Comparison of ENCODE assay signal across 27 cellular contexts in the genomic region with DNA sequence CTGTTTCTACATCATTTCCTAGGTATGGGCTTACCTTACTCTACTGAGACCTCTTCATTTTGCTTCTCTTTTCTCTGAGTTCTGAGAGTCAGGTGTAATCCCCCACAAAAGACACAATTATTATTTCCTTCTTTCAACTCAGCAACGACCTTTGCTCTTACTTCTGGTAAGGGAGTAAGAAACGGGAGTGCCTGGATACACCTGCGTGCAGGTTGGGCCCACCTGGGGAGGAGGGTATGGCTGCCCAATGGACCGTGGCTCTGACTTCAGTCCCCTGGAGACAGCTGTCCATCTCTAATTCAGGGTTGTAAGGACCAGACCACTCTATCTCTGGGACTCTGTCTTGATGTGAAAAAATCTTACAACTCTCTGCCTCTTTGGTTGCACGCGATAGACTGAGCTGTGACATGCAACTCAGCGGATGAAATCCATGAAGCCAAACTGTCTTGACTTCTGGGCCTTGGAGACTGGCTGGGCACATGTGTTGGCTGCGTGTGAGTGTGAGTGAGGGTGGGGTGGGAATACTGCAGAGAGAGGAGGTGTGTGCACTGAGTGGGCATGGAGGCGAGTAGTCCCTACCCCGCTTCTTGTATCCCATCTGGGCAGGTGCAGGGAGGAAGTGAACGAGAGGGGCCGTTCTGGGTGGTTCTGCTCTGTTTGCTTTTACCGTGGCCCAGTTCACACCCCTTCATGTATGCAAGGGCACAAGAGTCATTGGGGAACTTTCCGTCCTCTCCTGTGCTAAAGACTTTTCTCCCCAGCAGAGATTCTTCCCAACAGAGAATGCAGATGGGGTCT. TPM values are rescaled to one million over a fixed set of nuclear protein-coding genes. Genes with fewer than 3 reads are reported as not detected.
DNase-seq lines count a peak whose midpoint lies in the region; ATAC-seq, FAIRE-seq and TF ChIP-seq lines count a peak whose summit lies in the region.
"Had no signal": no experiment of that assay in that cellular context is flagged by ENCODE, and none has a peak within 500 bp of the region (broad histone marks: within the 10 kb centered on the region; RNA-seq: fewer than 3 reads in every experiment).

No MANE protein-coding gene starts in this region.

- H3K27ac ChIP-seq in BLaER1 (no peak overlapping the region), stomach (peak overlapping the region; percentile 86 to 96 (median 89)), upper lobe of left lung (no peak overlapping the region)

- H3K27me3 ChIP-seq in BLaER1 (no peaks in the 10 kb centered on the region), bronchial epithelial cell (ENCODE audit: control insufficient read depth, insufficient read depth, low read length) (peaks cover 2% of the 10 kb centered on the region), stomach (no peaks in the 10 kb centered on the region), upper lobe of left lung (no peaks in the 10 kb centered on the region)

- H3K9ac ChIP-seq in BLaER1 = no peak overlapping the region

- WGBS in stomach, 5 donors = 31 to 58% (median 46%) methylated on average over 14 of the region's 14 CpGs
- WGBS in upper lobe of left lung, 2 donors = 85 to 87% methylated on average over 14 of the region's 14 CpGs

- H3K36me3 ChIP-seq in BLaER1 = no peaks in the 10 kb centered on the region
- no peaks in the 10 kb centered on the region for H3K36me3 ChIP-seq in bronchial epithelial cell (ENCODE audit: control insufficient read depth, insufficient read depth, low read length)
- no peaks in the 10 kb centered on the region for H3K36me3 ChIP-seq in mucosa of descending colon (ENCODE audit: low read depth)
- H3K36me3 ChIP-seq in stomach = no peaks in the 10 kb centered on the region
- H3K36me3 ChIP-seq in upper lobe of left lung = no peaks in the 10 kb centered on the region

- intact Hi-C loops in mucosa of descending colon (cut with DNase I, micrococcal nuclease) = no loop called here
- intact Hi-C loops in stomach (cut with DNase I; ENCODE audit: low total_unique reads) = no loop called here

- TF ChIP-seq POLR2A in stomach (IDR thresholded peaks at IDR 0.05) = peak in 2 of 4 donors; percentile 25 to 63
- TF ChIP-seq POLR2A in upper lobe of left lung (IDR thresholded peaks at IDR 0.05) = no peak

- H3K4me1 ChIP-seq in BLaER1 = peaks cover 30% of the 10 kb centered on the region
- H3K4me1 ChIP-seq in mucosa of descending colon (ENCODE audit: low read depth) = peaks cover 26% of the 10 kb centered on the region
- H3K4me1 ChIP-seq in stomach = peaks cover 17 to 37% (median 25%) of the 10 kb centered on the region in 4 donors
- peaks cover 0 to 9% (median 4%) of the 10 kb centered on the region in 4 donors for H3K4me1 ChIP-seq in upper lobe of left lung

- ATAC-seq in mucosa of descending colon = peak; percentile 53
- ATAC-seq in upper lobe of left lung (ENCODE audit: low FRiP score in 2 of 2) = no peak
- ATAC-seq in GM19397 (IDR thresholded peaks at IDR 0.05; ENCODE audit: unreplicated experiment) = no peak
- no peak for ATAC-seq in HG03025 (IDR thresholded peaks at IDR 0.05; ENCODE audit: low FRiP score, unreplicated experiment)
- ATAC-seq: HCT116 had no signal

- FAIRE-seq in bronchial epithelial cell (lab: Jason Lieb, UNC) = peak; percentile 83
- FAIRE-seq: G401.6, GM12892, GM18507 had no signal

- H3K4me3 ChIP-seq in BLaER1 (no peak overlapping the region), bronchial epithelial cell (ENCODE audit: low read depth, low read length) (no peak overlapping the region), mucosa of descending colon (peak overlapping the region; percentile 40), stomach (peak overlapping the region; percentile 25 to 46 (median 37)), upper lobe of left lung (no peak overlapping the region)

- peak overlapping the region; percentile 9; the same call in 1 of the 2 replicates for H3K4me2 ChIP-seq in BLaER1

- TF ChIP-seq EP300 in stomach (IDR thresholded peaks at IDR 0.05) = no peak
- no peak for TF ChIP-seq EP300 in upper lobe of left lung (IDR thresholded peaks at IDR 0.05)

- H4K20me1 ChIP-seq in BLaER1 = no peaks in the 10 kb centered on the region

- DNase-seq in bronchial epithelial cell (ENCODE audit: low read depth) = no peak
- peak; percentile 63 to 78 (median 78) for DNase-seq in mucosa of descending colon
- DNase-seq in stomach = peak; percentile 85
- DNase-seq in upper lobe of left lung = no peak
- DNase-seq in activated CD4-positive, alpha-beta T cell treated with anti-CD3 and anti-CD28 coated beads, Interleukin-2, amount 50 U/mL, for 1 hour = no peak
- DNase-seq: GOT3, Karpas-422, MM.1S, NCI-H1092 treated with DMSO at 0.1 percent for 48 hours, NCI-H1694, NCI-H2081 treated with DMSO at 0.1 percent for 48 hours, NCI-H2171 treated with DMSO at 0.1 percent for 48 hours, NCI-H446, OCI-M1, Right ventricle myocardium superior had no signal

- no peaks in the 10 kb centered on the region for H3K9me3 ChIP-seq in BLaER1
- H3K9me3 ChIP-seq in mucosa of descending colon = no peaks in the 10 kb centered on the region
- H3K9me3 ChIP-seq in stomach = no peaks in the 10 kb centered on the region
- H3K9me3 ChIP-seq in upper lobe of left lung = no peaks in the 10 kb centered on the region

- TF ChIP-seq CTCF in bronchial epithelial cell (IDR thresholded peaks at IDR 0.05; ENCODE audit: insufficient read depth, low read length, severe bottlenecking) = no peak
- TF ChIP-seq CTCF in mucosa of descending colon (IDR thresholded peaks at IDR 0.05) = no peak
- TF ChIP-seq CTCF in stomach (IDR thresholded peaks at IDR 0.05) = no peak
- TF ChIP-seq CTCF in upper lobe of left lung (IDR thresholded peaks at IDR 0.05) = no peak

RNA-seq across cellular contexts. Expression of a gene that starts 1.2 kb away (rescaled TPM):
- not detected in 2 replicates for total RNA-seq in bronchial epithelial cell
- 100 to 1,000 TPM in 1 of 3 donors, 10 to 100 TPM in 2; 47.5 to 122 (median 76.5) TPM for total RNA-seq in mucosa of descending colon
- 100 to 1,000 TPM in 1 of 5 donors, 10 to 100 TPM in 4; 18.7 to 190 (median 51.2) TPM for total RNA-seq in stomach
- 10 to 100 TPM in 2 of 3 donors, 1 to 10 TPM in 1; 2.2 to 55.9 (median 19.2) TPM for polyA plus RNA-seq in stomach
- total RNA-seq in upper lobe of left lung = not detected
- total RNA-seq: A172, Daoy, Right ventricle myocardium superior, SK-MEL-5 had no signal
- polyA plus RNA-seq: AG04450, CD14-positive monocyte had no signal

RNA-seq across cellular contexts. Expression of a gene that starts 35.2 kb away (rescaled TPM):
- total RNA-seq in bronchial epithelial cell = not detected in 2 replicates
- total RNA-seq in mucosa of descending colon = 1 to 10 TPM in 2 of 3 donors, under 1 TPM in 1; 0.55 to 7.6 (median 1.1) TPM
- total RNA-seq in stomach = 1 to 10 TPM in 1 of 5 donors, under 1 TPM in 1, not detected in 3; under 0.01 to 2.6 TPM
- under 1 TPM in 2 of 3 donors, not detected in 1; 0.06 to 0.55 TPM for polyA plus RNA-seq in stomach
- total RNA-seq in upper lobe of left lung = not detected
- total RNA-seq: A172, Daoy, Right ventricle myocardium superior, SK-MEL-5 had no signal
- polyA plus RNA-seq: AG04450, CD14-positive monocyte had no signal

Comparison
In these comparisons a context has a peak if more than half of its experiments do, and no peak if none do; other contexts are left out.
1. H3K27ac ChIP-seq: peak in stomach (5 of 5); none in BLaER1 (single experiment) and upper lobe of left lung (0 of 4).
2. H3K4me3 ChIP-seq: peak in mucosa of descending colon (single experiment) and stomach (4 of 4); none in BLaER1 (single experiment), bronchial epithelial cell (single experiment) and upper lobe of left lung (0 of 4).
3. DNase-seq: peak in mucosa of descending colon (3 of 3) and stomach (single experiment); none in bronchial epithelial cell (single experiment), upper lobe of left lung (0 of 2) and activated CD4-positive, alpha-beta T cell treated with anti-CD3 and anti-CD28 coated beads, Interleukin-2, amount 50 U/mL, for 1 hour (single experiment).
4. RNA of a gene that starts 1.2 kb away (total RNA-seq): 47.5 to 122 TPM in mucosa of descending colon and 18.7 to 190 TPM in stomach; not detected in bronchial epithelial cell and not detected in upper lobe of left lung; every median in the first group is over 10 times any median in the second.